ENCODE assay signal across 1 cellular context in the genomic region with DNA sequence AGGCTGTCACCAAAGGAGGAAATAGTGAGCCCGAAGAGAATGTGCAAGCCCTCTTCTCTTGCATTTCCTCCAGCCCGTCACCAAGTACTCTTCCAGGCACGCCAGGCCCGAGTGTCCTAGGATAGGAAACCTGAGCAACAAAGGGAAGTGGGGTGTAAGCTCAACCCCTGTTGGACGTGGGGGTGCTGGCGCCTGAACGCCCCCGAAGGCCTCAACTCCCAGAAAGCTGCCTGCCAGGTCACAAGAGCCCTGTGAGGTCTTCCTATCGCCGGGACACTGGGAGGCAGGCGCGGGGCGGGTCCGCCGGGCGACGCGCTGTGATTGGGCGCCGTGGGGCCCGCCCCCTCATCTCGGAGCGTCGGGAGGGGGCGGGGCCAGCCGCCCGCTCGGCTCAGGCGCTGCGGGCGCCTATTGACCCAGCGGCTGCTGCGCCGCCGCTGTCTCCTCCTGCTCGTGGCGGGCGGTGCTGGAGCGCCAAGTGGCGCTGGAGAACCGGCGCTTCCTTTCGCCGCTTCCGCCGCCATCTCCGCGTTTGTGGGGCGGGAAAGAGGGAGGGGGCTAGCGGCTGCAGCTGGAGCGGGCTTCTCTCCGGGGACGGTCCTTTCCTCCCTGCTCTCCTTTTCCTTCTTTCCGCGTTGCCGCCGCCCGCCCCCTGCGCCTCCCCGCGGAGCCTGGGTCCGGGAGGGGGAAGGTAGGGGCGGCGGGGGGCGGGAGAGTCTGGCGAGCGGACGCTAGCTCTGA.
TF ChIP-seq lines count a peak whose summit lies in the region.

No MANE protein-coding gene starts in this region.

TF ChIP-seq in GM12878, 131 proteins besides CTCF, POLR2A, EP300 and RAD21 (continued from another document and continues in another):
- TF ChIP-seq ZZZ3 (IDR thresholded peaks at IDR 0.05; ENCODE audit: control insufficient read depth, insufficient read length, low read depth) (no peak), TCF7 (IDR thresholded peaks at IDR 0.05; ENCODE audit: borderline replicate concordance) (no peak), SPI1 (IDR thresholded peaks at IDR 0.05; ENCODE audit: borderline replicate concordance, insufficient read depth, low read depth, low read length) (no peak), EED (IDR thresholded peaks at IDR 0.05; ENCODE audit: low read depth) (peak; percentile 61), PML (IDR thresholded peaks at IDR 0.05; ENCODE audit: low read length) (no peak), CHD1 (IDR thresholded peaks at IDR 0.05; ENCODE audit: low read depth, low read length) (no peak), SREBF1 (IDR thresholded peaks at IDR 0.05; ENCODE audit: low read length) (no peak), BHLHE40 (IDR thresholded peaks at IDR 0.05; ENCODE audit: borderline replicate concordance in 1 of 2, low read depth in 2 of 2, low read length in 1 of 2) (peak in 1 of 2 experiments; percentile 67; a peak in 2 of 4 replicates), RB1 (IDR thresholded peaks at IDR 0.05; ENCODE audit: borderline replicate concordance) (peak; percentile 69; the same call in 1 of the 2 replicates), CBX5 (IDR thresholded peaks at IDR 0.05; ENCODE audit: low read depth) (no peak), CBFB (IDR thresholded peaks at IDR 0.05; ENCODE audit: low read depth) (0 out of 2 replicates have a peak, but pooled peaks have one; percentile 48), CHD2 (IDR thresholded peaks at IDR 0.05; ENCODE audit: borderline replicate concordance, low read depth, low read length) (peak; percentile 59; the same call in 1 of the 2 replicates)
- TF ChIP-seq, protein P1, sequence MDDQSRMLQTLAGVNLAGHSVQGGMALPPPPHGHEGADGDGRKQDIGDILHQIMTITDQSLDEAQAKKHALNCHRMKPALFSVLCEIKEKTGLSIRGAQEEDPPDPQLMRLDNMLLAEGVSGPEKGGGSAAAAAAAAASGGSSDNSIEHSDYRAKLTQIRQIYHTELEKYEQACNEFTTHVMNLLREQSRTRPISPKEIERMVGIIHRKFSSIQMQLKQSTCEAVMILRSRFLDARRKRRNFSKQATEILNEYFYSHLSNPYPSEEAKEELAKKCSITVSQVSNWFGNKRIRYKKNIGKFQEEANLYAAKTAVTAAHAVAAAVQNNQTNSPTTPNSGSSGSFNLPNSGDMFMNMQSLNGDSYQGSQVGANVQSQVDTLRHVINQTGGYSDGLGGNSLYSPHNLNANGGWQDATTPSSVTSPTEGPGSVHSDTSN (IDR thresholded peaks at IDR 0.05; ENCODE audit: insufficient replicate concordance, low read depth, low read length) = no peak
- TF ChIP-seq, protein P2, sequence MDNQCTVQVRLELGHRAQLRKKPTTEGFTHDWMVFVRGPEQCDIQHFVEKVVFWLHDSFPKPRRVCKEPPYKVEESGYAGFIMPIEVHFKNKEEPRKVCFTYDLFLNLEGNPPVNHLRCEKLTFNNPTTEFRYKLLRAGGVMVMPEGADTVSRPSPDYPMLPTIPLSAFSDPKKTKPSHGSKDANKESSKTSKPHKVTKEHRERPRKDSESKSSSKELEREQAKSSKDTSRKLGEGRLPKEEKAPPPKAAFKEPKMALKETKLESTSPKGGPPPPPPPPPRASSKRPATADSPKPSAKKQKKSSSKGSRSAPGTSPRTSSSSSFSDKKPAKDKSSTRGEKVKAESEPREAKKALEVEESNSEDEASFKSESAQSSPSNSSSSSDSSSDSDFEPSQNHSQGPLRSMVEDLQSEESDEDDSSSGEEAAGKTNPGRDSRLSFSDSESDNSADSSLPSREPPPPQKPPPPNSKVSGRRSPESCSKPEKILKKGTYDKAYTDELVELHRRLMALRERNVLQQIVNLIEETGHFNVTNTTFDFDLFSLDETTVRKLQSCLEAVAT (IDR thresholded peaks at IDR 0.05) = no peak
- TF ChIP-seq, protein P3, sequence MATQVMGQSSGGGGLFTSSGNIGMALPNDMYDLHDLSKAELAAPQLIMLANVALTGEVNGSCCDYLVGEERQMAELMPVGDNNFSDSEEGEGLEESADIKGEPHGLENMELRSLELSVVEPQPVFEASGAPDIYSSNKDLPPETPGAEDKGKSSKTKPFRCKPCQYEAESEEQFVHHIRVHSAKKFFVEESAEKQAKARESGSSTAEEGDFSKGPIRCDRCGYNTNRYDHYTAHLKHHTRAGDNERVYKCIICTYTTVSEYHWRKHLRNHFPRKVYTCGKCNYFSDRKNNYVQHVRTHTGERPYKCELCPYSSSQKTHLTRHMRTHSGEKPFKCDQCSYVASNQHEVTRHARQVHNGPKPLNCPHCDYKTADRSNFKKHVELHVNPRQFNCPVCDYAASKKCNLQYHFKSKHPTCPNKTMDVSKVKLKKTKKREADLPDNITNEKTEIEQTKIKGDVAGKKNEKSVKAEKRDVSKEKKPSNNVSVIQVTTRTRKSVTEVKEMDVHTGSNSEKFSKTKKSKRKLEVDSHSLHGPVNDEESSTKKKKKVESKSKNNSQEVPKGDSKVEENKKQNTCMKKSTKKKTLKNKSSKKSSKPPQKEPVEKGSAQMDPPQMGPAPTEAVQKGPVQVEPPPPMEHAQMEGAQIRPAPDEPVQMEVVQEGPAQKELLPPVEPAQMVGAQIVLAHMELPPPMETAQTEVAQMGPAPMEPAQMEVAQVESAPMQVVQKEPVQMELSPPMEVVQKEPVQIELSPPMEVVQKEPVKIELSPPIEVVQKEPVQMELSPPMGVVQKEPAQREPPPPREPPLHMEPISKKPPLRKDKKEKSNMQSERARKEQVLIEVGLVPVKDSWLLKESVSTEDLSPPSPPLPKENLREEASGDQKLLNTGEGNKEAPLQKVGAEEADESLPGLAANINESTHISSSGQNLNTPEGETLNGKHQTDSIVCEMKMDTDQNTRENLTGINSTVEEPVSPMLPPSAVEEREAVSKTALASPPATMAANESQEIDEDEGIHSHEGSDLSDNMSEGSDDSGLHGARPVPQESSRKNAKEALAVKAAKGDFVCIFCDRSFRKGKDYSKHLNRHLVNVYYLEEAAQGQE (IDR thresholded peaks at IDR 0.05; ENCODE audit: low read depth, low read length) = no peak
- TF ChIP-seq, protein P4, sequence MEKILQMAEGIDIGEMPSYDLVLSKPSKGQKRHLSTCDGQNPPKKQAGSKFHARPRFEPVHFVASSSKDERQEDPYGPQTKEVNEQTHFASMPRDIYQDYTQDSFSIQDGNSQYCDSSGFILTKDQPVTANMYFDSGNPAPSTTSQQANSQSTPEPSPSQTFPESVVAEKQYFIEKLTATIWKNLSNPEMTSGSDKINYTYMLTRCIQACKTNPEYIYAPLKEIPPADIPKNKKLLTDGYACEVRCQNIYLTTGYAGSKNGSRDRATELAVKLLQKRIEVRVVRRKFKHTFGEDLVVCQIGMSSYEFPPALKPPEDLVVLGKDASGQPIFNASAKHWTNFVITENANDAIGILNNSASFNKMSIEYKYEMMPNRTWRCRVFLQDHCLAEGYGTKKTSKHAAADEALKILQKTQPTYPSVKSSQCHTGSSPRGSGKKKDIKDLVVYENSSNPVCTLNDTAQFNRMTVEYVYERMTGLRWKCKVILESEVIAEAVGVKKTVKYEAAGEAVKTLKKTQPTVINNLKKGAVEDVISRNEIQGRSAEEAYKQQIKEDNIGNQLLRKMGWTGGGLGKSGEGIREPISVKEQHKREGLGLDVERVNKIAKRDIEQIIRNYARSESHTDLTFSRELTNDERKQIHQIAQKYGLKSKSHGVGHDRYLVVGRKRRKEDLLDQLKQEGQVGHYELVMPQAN (conservative IDR thresholded peaks at IDR 0.05) = peak; percentile 39; the same call in 1 of the 2 replicates
- TF ChIP-seq, protein P5, sequence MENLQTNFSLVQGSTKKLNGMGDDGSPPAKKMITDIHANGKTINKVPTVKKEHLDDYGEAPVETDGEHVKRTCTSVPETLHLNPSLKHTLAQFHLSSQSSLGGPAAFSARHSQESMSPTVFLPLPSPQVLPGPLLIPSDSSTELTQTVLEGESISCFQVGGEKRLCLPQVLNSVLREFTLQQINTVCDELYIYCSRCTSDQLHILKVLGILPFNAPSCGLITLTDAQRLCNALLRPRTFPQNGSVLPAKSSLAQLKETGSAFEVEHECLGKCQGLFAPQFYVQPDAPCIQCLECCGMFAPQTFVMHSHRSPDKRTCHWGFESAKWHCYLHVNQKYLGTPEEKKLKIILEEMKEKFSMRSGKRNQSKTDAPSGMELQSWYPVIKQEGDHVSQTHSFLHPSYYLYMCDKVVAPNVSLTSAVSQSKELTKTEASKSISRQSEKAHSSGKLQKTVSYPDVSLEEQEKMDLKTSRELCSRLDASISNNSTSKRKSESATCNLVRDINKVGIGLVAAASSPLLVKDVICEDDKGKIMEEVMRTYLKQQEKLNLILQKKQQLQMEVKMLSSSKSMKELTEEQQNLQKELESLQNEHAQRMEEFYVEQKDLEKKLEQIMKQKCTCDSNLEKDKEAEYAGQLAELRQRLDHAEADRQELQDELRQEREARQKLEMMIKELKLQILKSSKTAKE (IDR thresholded peaks at IDR 0.05; ENCODE audit: low read depth, poor library complexity, severe bottlenecking) = no peak
- TF ChIP-seq, protein P6, sequence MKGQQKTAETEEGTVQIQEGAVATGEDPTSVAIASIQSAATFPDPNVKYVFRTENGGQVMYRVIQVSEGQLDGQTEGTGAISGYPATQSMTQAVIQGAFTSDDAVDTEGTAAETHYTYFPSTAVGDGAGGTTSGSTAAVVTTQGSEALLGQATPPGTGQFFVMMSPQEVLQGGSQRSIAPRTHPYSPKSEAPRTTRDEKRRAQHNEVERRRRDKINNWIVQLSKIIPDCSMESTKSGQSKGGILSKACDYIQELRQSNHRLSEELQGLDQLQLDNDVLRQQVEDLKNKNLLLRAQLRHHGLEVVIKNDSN (IDR thresholded peaks at IDR 0.05; ENCODE audit: borderline replicate concordance, extremely low read length, insufficient read depth, low read depth, low read length) = no peak
- TF ChIP-seq, protein P7, sequence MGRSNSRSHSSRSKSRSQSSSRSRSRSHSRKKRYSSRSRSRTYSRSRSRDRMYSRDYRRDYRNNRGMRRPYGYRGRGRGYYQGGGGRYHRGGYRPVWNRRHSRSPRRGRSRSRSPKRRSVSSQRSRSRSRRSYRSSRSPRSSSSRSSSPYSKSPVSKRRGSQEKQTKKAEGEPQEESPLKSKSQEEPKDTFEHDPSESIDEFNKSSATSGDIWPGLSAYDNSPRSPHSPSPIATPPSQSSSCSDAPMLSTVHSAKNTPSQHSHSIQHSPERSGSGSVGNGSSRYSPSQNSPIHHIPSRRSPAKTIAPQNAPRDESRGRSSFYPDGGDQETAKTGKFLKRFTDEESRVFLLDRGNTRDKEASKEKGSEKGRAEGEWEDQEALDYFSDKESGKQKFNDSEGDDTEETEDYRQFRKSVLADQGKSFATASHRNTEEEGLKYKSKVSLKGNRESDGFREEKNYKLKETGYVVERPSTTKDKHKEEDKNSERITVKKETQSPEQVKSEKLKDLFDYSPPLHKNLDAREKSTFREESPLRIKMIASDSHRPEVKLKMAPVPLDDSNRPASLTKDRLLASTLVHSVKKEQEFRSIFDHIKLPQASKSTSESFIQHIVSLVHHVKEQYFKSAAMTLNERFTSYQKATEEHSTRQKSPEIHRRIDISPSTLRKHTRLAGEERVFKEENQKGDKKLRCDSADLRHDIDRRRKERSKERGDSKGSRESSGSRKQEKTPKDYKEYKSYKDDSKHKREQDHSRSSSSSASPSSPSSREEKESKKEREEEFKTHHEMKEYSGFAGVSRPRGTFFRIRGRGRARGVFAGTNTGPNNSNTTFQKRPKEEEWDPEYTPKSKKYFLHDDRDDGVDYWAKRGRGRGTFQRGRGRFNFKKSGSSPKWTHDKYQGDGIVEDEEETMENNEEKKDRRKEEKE (IDR thresholded peaks at IDR 0.05) = no peak
- TF ChIP-seq, protein P8, sequence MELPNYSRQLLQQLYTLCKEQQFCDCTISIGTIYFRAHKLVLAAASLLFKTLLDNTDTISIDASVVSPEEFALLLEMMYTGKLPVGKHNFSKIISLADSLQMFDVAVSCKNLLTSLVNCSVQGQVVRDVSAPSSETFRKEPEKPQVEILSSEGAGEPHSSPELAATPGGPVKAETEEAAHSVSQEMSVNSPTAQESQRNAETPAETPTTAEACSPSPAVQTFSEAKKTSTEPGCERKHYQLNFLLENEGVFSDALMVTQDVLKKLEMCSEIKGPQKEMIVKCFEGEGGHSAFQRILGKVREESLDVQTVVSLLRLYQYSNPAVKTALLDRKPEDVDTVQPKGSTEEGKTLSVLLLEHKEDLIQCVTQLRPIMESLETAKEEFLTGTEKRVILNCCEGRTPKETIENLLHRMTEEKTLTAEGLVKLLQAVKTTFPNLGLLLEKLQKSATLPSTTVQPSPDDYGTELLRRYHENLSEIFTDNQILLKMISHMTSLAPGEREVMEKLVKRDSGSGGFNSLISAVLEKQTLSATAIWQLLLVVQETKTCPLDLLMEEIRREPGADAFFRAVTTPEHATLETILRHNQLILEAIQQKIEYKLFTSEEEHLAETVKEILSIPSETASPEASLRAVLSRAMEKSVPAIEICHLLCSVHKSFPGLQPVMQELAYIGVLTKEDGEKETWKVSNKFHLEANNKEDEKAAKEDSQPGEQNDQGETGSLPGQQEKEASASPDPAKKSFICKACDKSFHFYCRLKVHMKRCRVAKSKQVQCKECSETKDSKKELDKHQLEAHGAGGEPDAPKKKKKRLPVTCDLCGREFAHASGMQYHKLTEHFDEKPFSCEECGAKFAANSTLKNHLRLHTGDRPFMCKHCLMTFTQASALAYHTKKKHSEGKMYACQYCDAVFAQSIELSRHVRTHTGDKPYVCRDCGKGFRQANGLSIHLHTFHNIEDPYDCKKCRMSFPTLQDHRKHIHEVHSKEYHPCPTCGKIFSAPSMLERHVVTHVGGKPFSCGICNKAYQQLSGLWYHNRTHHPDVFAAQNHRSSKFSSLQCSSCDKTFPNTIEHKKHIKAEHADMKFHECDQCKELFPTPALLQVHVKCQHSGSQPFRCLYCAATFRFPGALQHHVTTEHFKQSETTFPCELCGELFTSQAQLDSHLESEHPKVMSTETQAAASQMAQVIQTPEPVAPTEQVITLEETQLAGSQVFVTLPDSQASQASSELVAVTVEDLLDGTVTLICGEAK (IDR thresholded peaks at IDR 0.05; ENCODE audit: borderline replicate concordance) = no peak
- TF ChIP-seq, protein P9, sequence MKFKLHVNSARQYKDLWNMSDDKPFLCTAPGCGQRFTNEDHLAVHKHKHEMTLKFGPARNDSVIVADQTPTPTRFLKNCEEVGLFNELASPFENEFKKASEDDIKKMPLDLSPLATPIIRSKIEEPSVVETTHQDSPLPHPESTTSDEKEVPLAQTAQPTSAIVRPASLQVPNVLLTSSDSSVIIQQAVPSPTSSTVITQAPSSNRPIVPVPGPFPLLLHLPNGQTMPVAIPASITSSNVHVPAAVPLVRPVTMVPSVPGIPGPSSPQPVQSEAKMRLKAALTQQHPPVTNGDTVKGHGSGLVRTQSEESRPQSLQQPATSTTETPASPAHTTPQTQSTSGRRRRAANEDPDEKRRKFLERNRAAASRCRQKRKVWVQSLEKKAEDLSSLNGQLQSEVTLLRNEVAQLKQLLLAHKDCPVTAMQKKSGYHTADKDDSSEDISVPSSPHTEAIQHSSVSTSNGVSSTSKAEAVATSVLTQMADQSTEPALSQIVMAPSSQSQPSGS (IDR thresholded peaks at IDR 0.05; ENCODE audit: low read length) = no peak
